Comparison of ENCODE assay signal across 11 cellular contexts in genomic region chr5:1134478-1134877, GRCh38. TPM values are rescaled to one million over a fixed set of nuclear protein-coding genes. Genes with fewer than 3 reads are reported as not detected.
A peak's percentile ranks its signal among the peaks of the same experiment; 100 is the strongest.
DNase-seq lines count a peak whose midpoint lies in the region; ATAC-seq and TF ChIP-seq lines count a peak whose summit lies in the region.
"Had no signal": no experiment of that assay in that cellular context is flagged by ENCODE, and none has a peak within 500 bp of the region (broad histone marks: within the 10 kb centered on the region; RNA-seq: fewer than 3 reads in every experiment).

No MANE protein-coding gene starts in this region.

- no peak overlapping the region for H3K27ac Mint-ChIP-seq in progenitor cell of endocrine pancreas
- H3K27ac Mint-ChIP-seq: stimulated activated naive CD8-positive, alpha-beta T cell treated with anti-CD3 and anti-CD28 coated beads, Interleukin-15, Interleukin-2, amounts not matched to agents 100 ng/mL and 50 ng/mL, for 24 hours had no signal

- H3K9me3 Mint-ChIP-seq in progenitor cell of endocrine pancreas (ENCODE audit: low read depth), result no peaks in the 10 kb centered on the region
- H3K9me3 Mint-ChIP-seq: stimulated activated naive CD8-positive, alpha-beta T cell treated with anti-CD3 and anti-CD28 coated beads, Interleukin-15, Interleukin-2, amounts not matched to agents 100 ng/mL and 50 ng/mL, for 24 hours had no signal

- H3K27ac ChIP-seq in OCI-LY1 (ENCODE audit: low read depth, low read length, poor library complexity, severe bottlenecking) (no peak overlapping the region), uterus (no peak overlapping the region)
- H3K27ac ChIP-seq: neutrophil had no signal

- H3K9me2 ChIP-seq in OCI-LY1 (ENCODE audit: low read depth, low read length), result no peaks in the 10 kb centered on the region

- H3K27me3 ChIP-seq in OCI-LY1 (ENCODE audit: insufficient read depth, low read length) (no peaks in the 10 kb centered on the region; the same call in 1 of the 2 replicates), uterus (no peaks in the 10 kb centered on the region)

- TF ChIP-seq POLR2A in uterus (IDR thresholded peaks at IDR 0.05), result no peak

- TF ChIP-seq CTCF in OCI-LY1 (IDR thresholded peaks at IDR 0.05; ENCODE audit: low read length) (peak; percentile 31), progenitor cell of endocrine pancreas (IDR thresholded peaks at IDR 0.05; ENCODE audit: unreplicated experiment) (peak; percentile 41), uterus (IDR thresholded peaks at IDR 0.05) (no peak)

- no peaks in the 10 kb centered on the region for H4K20me1 ChIP-seq in OCI-LY1 (ENCODE audit: insufficient read depth, low read length)

- H3K9me3 ChIP-seq in OCI-LY1 (ENCODE audit: low read length) (no peaks in the 10 kb centered on the region), uterus (no peaks in the 10 kb centered on the region)
- H3K9me3 ChIP-seq: neutrophil had no signal

- H3K9ac ChIP-seq in OCI-LY1 (ENCODE audit: low read length), result no peak overlapping the region

- H3K36me3 Mint-ChIP-seq in progenitor cell of endocrine pancreas (ENCODE audit: insufficient read depth), result no peaks in the 10 kb centered on the region

- no peaks in the 10 kb centered on the region for H3K79me2 ChIP-seq in OCI-LY1 (ENCODE audit: insufficient read depth, low read length)

- no peak overlapping the region for H3K4me3 ChIP-seq in OCI-LY1 (ENCODE audit: low read depth, low read length, poor library complexity, severe bottlenecking)
- no peak overlapping the region for H3K4me3 ChIP-seq in uterus

- peak; percentile 68 for ATAC-seq in GM18868 (IDR thresholded peaks at IDR 0.05; ENCODE audit: unreplicated experiment)
- peak; percentile 69 for ATAC-seq in HG02759 (IDR thresholded peaks at IDR 0.05; ENCODE audit: unreplicated experiment)

- no peaks in the 10 kb centered on the region for H3F3A ChIP-seq in OCI-LY1 (ENCODE audit: insufficient read depth, low read length)

- intact Hi-C loops in uterus (cut with DNase I; ENCODE audit: low total_unique reads), result no loop called here

- H3K36me3 ChIP-seq in OCI-LY1 (ENCODE audit: insufficient read depth, low read length) (no peaks in the 10 kb centered on the region), uterus (no peaks in the 10 kb centered on the region)
- H3K36me3 ChIP-seq: neutrophil had no signal

- H3K4me1 Mint-ChIP-seq in progenitor cell of endocrine pancreas (ENCODE audit: low read depth), result peaks cover 7% of the 10 kb centered on the region

- peaks cover 18% of the 10 kb centered on the region for H3K27me3 Mint-ChIP-seq in progenitor cell of endocrine pancreas
- H3K27me3 Mint-ChIP-seq: stimulated activated naive CD8-positive, alpha-beta T cell treated with anti-CD3 and anti-CD28 coated beads, Interleukin-15, Interleukin-2, amounts not matched to agents 100 ng/mL and 50 ng/mL, for 24 hours had no signal

- H3K4me2 ChIP-seq in OCI-LY1 (ENCODE audit: low read length), result no peak overlapping the region

- DNase-seq in progenitor cell of endocrine pancreas (ENCODE audit: low spot score, unreplicated experiment) (no peak), uterus (no peak), NCI-H1694 treated with DMSO at 0.1 percent for 48 hours (lab: John Stamatoyannopoulos, UW) (no peak), HUDEP-2 (lab: John Stamatoyannopoulos, UW; ENCODE audit: unreplicated experiment in 76 of 76) (no peak)
- DNase-seq: activated effector memory CD4-positive, alpha-beta T cell treated with Interleukin-2 at 50 U/mL for 16 hours; HCEC 1CT had no signal

- no peak overlapping the region for H2AFZ ChIP-seq in OCI-LY1 (ENCODE audit: low read length)

- H3K4me1 ChIP-seq in OCI-LY1 (ENCODE audit: insufficient read depth, low read length, severe bottlenecking) (no peaks in the 10 kb centered on the region), uterus (no peaks in the 10 kb centered on the region)

- H3K4me3 Mint-ChIP-seq in progenitor cell of endocrine pancreas (ENCODE audit: low read depth), result no peak overlapping the region
- H3K4me3 Mint-ChIP-seq: stimulated activated naive CD8-positive, alpha-beta T cell treated with anti-CD3 and anti-CD28 coated beads, Interleukin-15, Interleukin-2, amounts not matched to agents 100 ng/mL and 50 ng/mL, for 24 hours had no signal

RNA-seq across cellular contexts. Expression of gene SLC12A7, which starts 22.6 kb away (rescaled TPM):
- total RNA-seq in progenitor cell of endocrine pancreas (76.3 and 80.8 TPM in 2 replicates), uterus (10 to 100 TPM in 3 of 4 donors, 1 to 10 TPM in 1; 4.6 to 49.8 (median 15.8) TPM)

Comparison
In these comparisons a context has a peak if more than half of its experiments do, and no peak if none do; other contexts are left out.
1. CTCF ChIP-seq: peak in OCI-LY1 (single experiment) and progenitor cell of endocrine pancreas (single experiment); none in uterus (0 of 4).